In genomic region chr21:26534517-26534916, GRCh38 we compare ENCODE assay signal across 28 cellular contexts. TPM values are rescaled to one million over a fixed set of nuclear protein-coding genes. Genes with fewer than 3 reads are reported as not detected.
"Had no signal": no experiment of that assay in that cellular context is flagged by ENCODE, and none has a peak within 500 bp of the region (broad histone marks: within the 10 kb centered on the region; RNA-seq: fewer than 3 reads in every experiment).

No MANE protein-coding gene starts in this region.

- H3K36me3 ChIP-seq: gastroesophageal sphincter, prostate gland, right atrium auricular region, suprapubic skin, transverse colon, vagina had no signal

- H3K4me3 ChIP-seq: esophagus muscularis mucosa, gastroesophageal sphincter, heart left ventricle, hepatocyte, lung, prostate gland, right atrium auricular region, smooth muscle cell, suprapubic skin, transverse colon, vagina had no signal

- H3K27ac ChIP-seq: esophagus muscularis mucosa, foreskin keratinocyte, gastroesophageal sphincter, heart left ventricle, hepatocyte, prostate gland, right atrium auricular region, suprapubic skin, transverse colon, vagina had no signal

- H3K79me2 ChIP-seq: hepatocyte had no signal

- ATAC-seq: foreskin keratinocyte; gastroesophageal sphincter; heart left ventricle; left lobe of liver; natural killer cell treated with Interleukin-12 subunit alpha and Interleukin-12 subunit beta and Interleukin-15 and Interleukin-18, amount 100 ng/mL, for 72 hours; sciatic nerve; stimulated activated naive CD8-positive, alpha-beta T cell treated with anti-CD3 and anti-CD28 coated beads, Interleukin-15, amount 100 ng/mL, for 72 hours had no signal

- H3K4me3 Mint-ChIP-seq: memory B cell; naive B cell; natural killer cell treated with Interleukin-12 subunit alpha and Interleukin-12 subunit beta and Interleukin-15 and Interleukin-18, amount 100 ng/mL, for 72 hours; neural crest cell; stimulated activated naive CD8-positive, alpha-beta T cell treated with anti-CD3 and anti-CD28 coated beads, Interleukin-15, amount 100 ng/mL, for 72 hours had no signal

- DNase-seq: dermis blood vessel endothelial cell; effector memory CD4-positive, alpha-beta T cell; foreskin keratinocyte; heart left ventricle; kidney; naive B cell; stimulated activated CD4-positive, alpha-beta T cell treated with anti-CD3 and anti-CD28 coated beads, Interleukin-12 subunit alpha, Interleukin-12 subunit beta, amount 100 ng/mL, for 4 hours; stimulated activated CD4-positive, alpha-beta T cell treated with anti-CD3 and anti-CD28 coated beads, Interleukin-1b, Interleukin-23, amount 100 ng/mL, for 48 hours; stimulated activated CD4-positive, alpha-beta T cell treated with anti-CD3 and anti-CD28 coated beads, Interleukin-4, amount 100 ng/mL, for 1 hour; stimulated activated CD8-positive, alpha-beta memory T cell treated with anti-CD3 and anti-CD28 coated beads, Interleukin-4, amount 100 ng/mL, for 48 hours; stimulated activated naive CD4-positive, alpha-beta T cell; stimulated activated naive CD8-positive, alpha-beta T cell treated with anti-CD3 and anti-CD28 coated beads, Interleukin-15, amount 100 ng/mL, for 72 hours; transverse colon had no signal

- H2AFZ ChIP-seq: hepatocyte had no signal

- H3K27me3 ChIP-seq: esophagus muscularis mucosa, foreskin keratinocyte, gastroesophageal sphincter, heart left ventricle, hepatocyte, right atrium auricular region, suprapubic skin, transverse colon, vagina had no signal

- H3K4me1 Mint-ChIP-seq: memory B cell; naive B cell; neural crest cell; stimulated activated naive CD8-positive, alpha-beta T cell treated with anti-CD3 and anti-CD28 coated beads, Interleukin-15, amount 100 ng/mL, for 72 hours had no signal

- H3K4me1 ChIP-seq: esophagus muscularis mucosa, foreskin keratinocyte, gastroesophageal sphincter, prostate gland, right atrium auricular region, suprapubic skin, transverse colon, vagina had no signal

- H3K27ac Mint-ChIP-seq: memory B cell; natural killer cell treated with Interleukin-12 subunit alpha and Interleukin-12 subunit beta and Interleukin-15 and Interleukin-18, amount 100 ng/mL, for 72 hours; stimulated activated naive CD8-positive, alpha-beta T cell treated with anti-CD3 and anti-CD28 coated beads, Interleukin-15, amount 100 ng/mL, for 72 hours had no signal

- H3K27me3 Mint-ChIP-seq: memory B cell; naive B cell; natural killer cell treated with Interleukin-12 subunit alpha and Interleukin-12 subunit beta and Interleukin-15 and Interleukin-18, amount 100 ng/mL, for 72 hours; stimulated activated naive CD8-positive, alpha-beta T cell treated with anti-CD3 and anti-CD28 coated beads, Interleukin-15, amount 100 ng/mL, for 72 hours had no signal

- H3K9me3 ChIP-seq: esophagus muscularis mucosa, gastroesophageal sphincter, prostate gland, suprapubic skin, transverse colon, vagina had no signal

- H3K36me3 Mint-ChIP-seq: memory B cell; naive B cell; natural killer cell treated with Interleukin-12 subunit alpha and Interleukin-12 subunit beta and Interleukin-15 and Interleukin-18, amount 100 ng/mL, for 72 hours had no signal

- H3K4me2 ChIP-seq: hepatocyte, smooth muscle cell had no signal

RNA-seq across cellular contexts. Expression of gene CYYR1, which starts 38.6 kb away (rescaled TPM):
- total RNA-seq: natural killer cell treated with Interleukin-12 subunit alpha and Interleukin-12 subunit beta and Interleukin-15 and Interleukin-18, amount 100 ng/mL, for 72 hours had no signal
- polyA plus RNA-seq: fibroblast of lung had no signal
